Comparison of ENCODE assay signal across 10 cellular contexts in the genomic region with DNA sequence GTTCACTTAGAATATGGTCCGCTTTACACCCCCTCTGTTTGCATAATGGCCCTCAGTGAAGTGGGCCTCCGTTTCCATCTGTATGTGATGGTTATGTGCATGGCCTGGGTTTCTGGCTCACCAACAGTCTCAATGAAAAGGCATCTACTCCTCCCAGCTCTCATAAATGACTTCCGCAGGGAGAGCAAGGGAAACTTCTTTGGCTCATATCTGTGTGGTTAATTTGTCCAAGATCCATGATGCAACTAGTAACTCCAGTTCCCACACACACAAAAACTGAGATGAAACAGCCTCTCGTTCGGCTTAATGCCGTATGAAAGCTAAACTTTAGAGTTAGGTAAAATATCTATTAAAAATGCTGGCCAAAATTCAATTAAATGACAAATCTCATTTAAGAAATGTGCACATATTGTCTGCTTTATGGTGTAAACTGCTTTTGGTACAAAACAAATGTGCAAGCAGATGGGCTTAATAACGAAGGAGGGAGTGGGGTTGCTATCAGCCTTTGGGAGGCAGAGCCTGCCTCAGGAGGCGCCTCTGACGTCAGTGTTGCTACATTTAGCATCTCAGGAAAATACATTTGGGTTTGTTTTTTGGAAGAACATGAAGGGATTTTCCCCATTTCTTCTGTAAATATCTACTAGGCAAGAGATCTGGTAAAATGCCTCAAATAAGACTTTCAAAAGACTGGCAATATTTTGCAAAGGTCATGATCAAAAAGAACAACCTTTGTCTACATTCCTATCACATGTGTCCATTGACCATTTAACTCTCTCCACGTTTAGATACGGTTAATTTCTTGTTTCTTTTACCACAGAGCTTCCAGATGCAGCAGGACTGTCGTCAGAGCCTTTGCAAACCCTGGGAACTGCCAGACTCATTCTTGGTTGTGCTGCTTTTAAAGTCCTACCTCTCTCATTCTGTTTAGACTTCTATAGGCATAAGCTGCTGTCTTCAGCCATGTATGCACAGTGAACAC.
A peak's percentile ranks its signal among the peaks of the same experiment; 100 is the strongest.
DNase-seq lines count a peak whose midpoint lies in the region; ATAC-seq, FAIRE-seq and TF ChIP-seq lines count a peak whose summit lies in the region.
"Had no signal": no experiment of that assay in that cellular context is flagged by ENCODE, and none has a peak within 500 bp of the region (broad histone marks: within the 10 kb centered on the region; RNA-seq: fewer than 3 reads in every experiment).

No MANE protein-coding gene starts in this region.

- no peaks in the 10 kb centered on the region for H3K9me3 Mint-ChIP-seq in HFFc6

- DNase-seq in HFFc6, result peak; percentile 90
- peak; percentile 68 for DNase-seq in bronchial epithelial cell (ENCODE audit: low read depth)
- no peak for DNase-seq in left colon
- peak; percentile 56 for DNase-seq in superior temporal gyrus (ENCODE audit: extremely low spot score)
- no peak for DNase-seq in NCI-H510A treated with DMSO at 0.1 percent for 48 hours (lab: John Stamatoyannopoulos, UW)
- DNase-seq: dermis blood vessel endothelial cell had no signal

- H3K4me3 ChIP-seq in bronchial epithelial cell (ENCODE audit: low read depth, low read length), result no peak overlapping the region

- FAIRE-seq in bronchial epithelial cell (lab: Jason Lieb, UNC), result no peak

- intact Hi-C loops in left colon (cut with DNase I, micrococcal nuclease), result loop anchor here in 1 of 2 donors (10.0 kb wide), 1 partner anchor 60 kb away; no protein-coding TSS in a partner anchor

- H3K27me3 ChIP-seq in bronchial epithelial cell (ENCODE audit: control insufficient read depth, insufficient read depth, low read length), result no peaks in the 10 kb centered on the region

- H3K4me3 Mint-ChIP-seq in HFFc6, result peak overlapping the region; percentile 87

- peak; percentile 22 for ATAC-seq in left colon
- ATAC-seq in GM21528 (IDR thresholded peaks at IDR 0.05; ENCODE audit: low FRiP score, unreplicated experiment), result no peak
- no peak for ATAC-seq in GM21737 (IDR thresholded peaks at IDR 0.05; ENCODE audit: unreplicated experiment)
- ATAC-seq in HG03460 (IDR thresholded peaks at IDR 0.05; ENCODE audit: unreplicated experiment), result no peak
- ATAC-seq: SK-N-SH treated with all-trans-retinoic acid at 6 μM for 48 hours had no signal

- no peak for TF ChIP-seq CTCF in HFFc6 (IDR thresholded peaks at IDR 0.05)
- TF ChIP-seq CTCF in bronchial epithelial cell (IDR thresholded peaks at IDR 0.05; ENCODE audit: insufficient read depth, low read length, severe bottlenecking), result no peak

- peaks cover 56% of the 10 kb centered on the region for H3K4me1 Mint-ChIP-seq in HFFc6 (ENCODE audit: low read depth)

- peak overlapping the region; percentile 99 for H3K27ac Mint-ChIP-seq in HFFc6

- peaks cover 1% of the 10 kb centered on the region for H3K27me3 Mint-ChIP-seq in HFFc6 (ENCODE audit: insufficient read depth)

- no peaks in the 10 kb centered on the region for H3K36me3 Mint-ChIP-seq in HFFc6 (ENCODE audit: low read depth)

- H3K36me3 ChIP-seq in bronchial epithelial cell (ENCODE audit: control insufficient read depth, insufficient read depth, low read length), result no peaks in the 10 kb centered on the region

Comparison
In these comparisons a context has a peak if more than half of its experiments do, and no peak if none do; other contexts are left out.
1. DNase-seq: peak in HFFc6 (single experiment), bronchial epithelial cell (single experiment) and superior temporal gyrus (single experiment); none in left colon (0 of 2) and NCI-H510A treated with DMSO at 0.1 percent for 48 hours (single experiment).